ENCODE assay signal across 1 cellular context in the genomic region with DNA sequence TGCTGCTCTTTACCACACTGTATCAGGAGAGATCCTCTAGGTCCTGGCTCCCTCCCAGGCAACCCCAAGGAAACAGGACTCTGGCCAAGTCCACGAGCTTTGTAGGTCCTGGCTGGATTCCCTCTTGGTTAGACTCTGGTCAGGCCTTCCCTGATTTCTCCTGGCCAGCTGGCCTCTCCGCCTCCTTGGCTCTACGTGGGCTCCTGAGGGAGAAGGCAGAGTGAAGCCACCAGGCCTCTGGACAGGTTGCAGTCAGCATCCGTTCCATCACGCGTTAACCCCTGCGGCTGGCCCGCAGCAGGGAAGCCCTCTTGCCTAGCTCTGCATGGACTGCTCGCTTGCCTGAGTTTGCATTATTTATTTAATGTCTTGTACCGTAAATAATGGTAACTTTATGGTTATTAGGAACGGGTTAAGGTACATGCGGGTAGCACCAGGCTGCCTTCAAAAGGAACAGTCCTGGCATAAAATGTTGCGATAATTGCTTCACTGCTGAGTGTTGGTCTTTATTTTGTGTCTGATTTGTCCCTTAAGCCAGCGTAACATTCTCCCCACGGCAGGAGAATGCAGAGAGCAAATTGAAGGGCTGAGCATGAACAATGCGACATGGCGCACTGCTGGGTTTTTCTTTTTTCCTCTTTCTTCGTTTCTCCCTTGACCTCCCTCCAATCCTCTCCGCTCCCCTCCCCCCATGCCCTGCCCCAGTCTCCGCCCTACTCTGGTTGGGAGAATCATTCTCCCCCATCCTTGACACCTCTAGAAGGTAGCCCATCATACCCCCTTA.
TF ChIP-seq lines count a peak whose summit lies in the region.

No MANE protein-coding gene starts in this region.

TF ChIP-seq in H1, 55 proteins besides CTCF, POLR2A, EP300 and RAD21 (continued from another document):
- TF ChIP-seq SIN3A (conservative IDR thresholded peaks at IDR 0.05 in 1 of 2, IDR thresholded peaks at IDR 0.05 in 1 of 2; ENCODE audit: low read depth in 1 of 2, low read length in 2 of 2) (no peak), SP1 (IDR thresholded peaks at IDR 0.05; ENCODE audit: low read depth, low read length) (0 out of 2 replicates have a peak, but pooled peaks have one; percentile 22)
